Comparison of ENCODE assay signal across 19 cellular contexts in the genomic region with DNA sequence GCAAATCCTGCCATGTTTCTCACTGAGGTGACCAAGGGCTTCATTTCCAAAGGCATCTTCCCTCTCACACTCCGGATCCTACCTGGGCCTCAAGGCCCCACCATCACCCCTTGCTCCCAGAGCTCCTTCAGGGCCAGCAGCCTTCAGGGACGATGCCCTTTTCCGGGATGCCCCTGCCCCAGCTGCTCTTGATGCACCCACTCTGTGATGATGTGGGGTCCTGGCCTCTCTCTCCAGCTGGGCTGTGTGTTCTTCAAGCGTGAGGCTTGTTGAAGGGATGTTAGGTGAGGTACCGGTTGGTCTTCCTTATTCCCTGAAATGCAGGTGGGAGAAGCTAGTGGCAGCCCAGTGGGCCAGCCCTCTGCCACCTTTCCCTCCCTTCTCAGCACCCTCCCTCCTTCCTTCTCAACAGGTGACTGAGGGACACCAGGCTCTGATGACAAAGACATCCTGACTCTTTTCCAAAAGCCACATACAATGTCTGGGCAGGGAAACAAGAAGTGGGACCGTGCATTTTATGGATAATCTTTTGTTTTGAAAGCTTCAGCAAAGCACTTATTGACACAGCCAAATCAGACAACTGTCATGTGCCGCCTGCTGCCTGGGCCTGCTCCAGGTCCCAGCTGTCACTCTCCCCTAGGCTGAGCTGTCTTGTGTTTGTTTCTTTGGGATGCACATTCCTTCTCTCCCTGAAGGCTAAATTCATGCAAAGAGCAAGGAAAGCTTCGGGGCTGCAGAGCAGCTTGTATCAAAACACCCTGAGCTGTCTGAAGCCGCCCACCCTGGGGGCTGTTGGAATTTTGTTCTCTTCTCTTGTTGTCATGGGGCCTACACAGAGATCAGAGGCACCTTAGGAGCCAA. TPM values are rescaled to one million over a fixed set of nuclear protein-coding genes. Genes with fewer than 3 reads are reported as not detected.
DNase-seq lines count a peak whose midpoint lies in the region; ATAC-seq, FAIRE-seq and TF ChIP-seq lines count a peak whose summit lies in the region.
"Had no signal": no experiment of that assay in that cellular context is flagged by ENCODE, and none has a peak within 500 bp of the region (broad histone marks: within the 10 kb centered on the region; RNA-seq: fewer than 3 reads in every experiment).

No MANE protein-coding gene starts in this region.

- no peaks in the 10 kb centered on the region for H4K20me1 ChIP-seq in PC-3 (ENCODE audit: low read length)
- no peaks in the 10 kb centered on the region; the same call in 1 of the 2 replicates for H4K20me1 ChIP-seq in GM23338 (replicated peaks; ENCODE audit: insufficient read depth)
- H4K20me1 ChIP-seq: BLaER1 had no signal

- H3K4me1 Mint-ChIP-seq in GM23338, result peaks cover 8% of the 10 kb centered on the region; the same call in 2 of the 3 replicates

- intact Hi-C loops in PC-3 (cut with micrococcal nuclease), result no loop called here
- intact Hi-C loops in left lung (cut with DNase I), result no loop called here

- no peak overlapping the region for H3K4ac ChIP-seq in neuronal stem cell (ENCODE audit: low read length)

- POLR2A ChIA-PET in PC-3 (lab: Charles Lee; ENCODE audit: unreplicated experiment), result no interaction called here

- H3K36me3 Mint-ChIP-seq in GM23338 (ENCODE audit: low read depth), result no peaks in the 10 kb centered on the region
- H3K36me3 Mint-ChIP-seq: CD8-positive, alpha-beta memory T cell had no signal

- H3K27ac ChIP-seq in PC-3 (ENCODE audit: low read length), result no peak overlapping the region
- H3K27ac ChIP-seq in neuronal stem cell (replicated peaks; ENCODE audit: low read length), result no peak overlapping the region
- no peak overlapping the region for H3K27ac ChIP-seq in GM23338 (ENCODE audit: low read depth)
- no peak overlapping the region for H3K27ac ChIP-seq in left lung
- H3K27ac ChIP-seq: BLaER1, SJSA1 had no signal

- H3K4me3 ChIP-seq in PC-3 (ENCODE audit: low read length), result no peak overlapping the region
- H3K4me3 ChIP-seq in neuronal stem cell (ENCODE audit: low read length in 2 of 2), result no peak overlapping the region
- no peak overlapping the region for H3K4me3 ChIP-seq in GM23338
- H3K4me3 ChIP-seq in left lung, result no peak overlapping the region
- H3K4me3 ChIP-seq: BLaER1, SJSA1 had no signal

- H3K18ac ChIP-seq in neuronal stem cell (ENCODE audit: low read length), result peak overlapping the region; percentile 17

- H3K4me1 ChIP-seq in PC-3 (ENCODE audit: insufficient read depth, low read length) (peaks cover 12% of the 10 kb centered on the region), neuronal stem cell (ENCODE audit: control insufficient read depth in 2 of 2, insufficient read depth in 1 of 2, low read depth in 1 of 2, low read length in 2 of 2) (peaks cover 8% of the 10 kb centered on the region in 2 donors), GM23338 (ENCODE audit: insufficient read depth) (peaks cover 6% of the 10 kb centered on the region; the same call in 1 of the 2 replicates), left lung (no peaks in the 10 kb centered on the region)
- H3K4me1 ChIP-seq: SJSA1 had no signal

- no peak overlapping the region for H3K23ac ChIP-seq in neuronal stem cell (ENCODE audit: low read depth, low read length, poor library complexity)

- CTCF ChIA-PET in PC-3 (lab: Charles Lee), result no interaction called here

- no peak for FAIRE-seq in GM19239 (lab: Jason Lieb, UNC)
- FAIRE-seq: H54 had no signal

- ATAC-seq in PC-3 (no peak), GM23338 (no peak), left lung (no peak)

- no peak overlapping the region for H2AFZ ChIP-seq in PC-3 (ENCODE audit: low read length)
- H2AFZ ChIP-seq in neuronal stem cell (ENCODE audit: low read length), result no peak overlapping the region
- no peak overlapping the region for H2AFZ ChIP-seq in GM23338

- H3K27me3 ChIP-seq in PC-3 (ENCODE audit: low read length) (no peaks in the 10 kb centered on the region), neuronal stem cell (ENCODE audit: control insufficient read depth in 3 of 3, insufficient read depth in 3 of 3, low read depth in 1 of 3, low read length in 3 of 3) (peaks cover 0 to 10% (median 2%) of the 10 kb centered on the region in 3 experiments), GM23338 (ENCODE audit: insufficient read depth) (peaks cover 7% of the 10 kb centered on the region), left lung (peaks cover 0 to 47% of the 10 kb centered on the region in 2 donors)
- H3K27me3 ChIP-seq: BLaER1 had no signal

- no peak overlapping the region for H3K4me3 Mint-ChIP-seq in GM23338
- H3K4me3 Mint-ChIP-seq: CD8-positive, alpha-beta memory T cell had no signal

- H2BK120ac ChIP-seq in neuronal stem cell (ENCODE audit: low read depth, low read length), result no peak overlapping the region

- H4K8ac ChIP-seq in neuronal stem cell (ENCODE audit: low read depth, low read length), result no peak overlapping the region

- H3K9me3 Mint-ChIP-seq in GM23338, result no peaks in the 10 kb centered on the region; the same call in 2 of the 3 replicates
- H3K9me3 Mint-ChIP-seq: CD8-positive, alpha-beta memory T cell had no signal

- H3K9ac ChIP-seq in PC-3 (ENCODE audit: low read length) (no peak overlapping the region), neuronal stem cell (ENCODE audit: low read depth, low read length, poor library complexity) (no peak overlapping the region)
- H3K9ac ChIP-seq: BLaER1 had no signal

- DNase-seq in Ammon's horn (ENCODE audit: low spot score) (peak; percentile 57), ELF-1 (ENCODE audit: low read depth, low spot score) (peak; percentile 92), PC-3 (peak; percentile 17), neuronal stem cell (ENCODE audit: low spot score) (no peak), OCI-M1 (lab: John Stamatoyannopoulos, UW) (no peak), GM19239 (ENCODE audit: insufficient read length, low spot score) (no peak), GM23338 (ENCODE audit: low spot score) (no peak), left lung (no peak)
- DNase-seq: CD8-positive, alpha-beta memory T cell; EL; Karpas-422; NCI-H1417; NCI-H2029 treated with DMSO at 0.1 percent for 48 hours; NCI-H446 treated with DMSO at 0.1 percent for 48 hours; SW 1271 had no signal

- H3K9me3 ChIP-seq in PC-3 (ENCODE audit: low read length) (no peaks in the 10 kb centered on the region), neuronal stem cell (replicated peaks in 1 of 2; ENCODE audit: control insufficient read depth in 2 of 2, insufficient read depth in 1 of 2, low read depth in 1 of 2, low read length in 2 of 2) (peaks cover 0 to 2% of the 10 kb centered on the region in 2 donors), left lung (no peaks in the 10 kb centered on the region)
- H3K9me3 ChIP-seq: BLaER1, SJSA1 had no signal

- no peak overlapping the region for H2BK5ac ChIP-seq in neuronal stem cell (ENCODE audit: low read length)

- no peak overlapping the region for H2AK5ac ChIP-seq in neuronal stem cell (ENCODE audit: low read depth, low read length)

- no peak for TF ChIP-seq CTCF in PC-3 (conservative IDR thresholded peaks at IDR 0.05; ENCODE audit: low read depth, low read length)
- no peak for TF ChIP-seq CTCF in GM23338 (conservative IDR thresholded peaks at IDR 0.05; ENCODE audit: low read depth in 2 of 2)
- no peak for TF ChIP-seq CTCF in left lung (IDR thresholded peaks at IDR 0.05)

- no peak overlapping the region for H3K14ac ChIP-seq in neuronal stem cell (ENCODE audit: low read length)

- H3K36me3 ChIP-seq in PC-3 (ENCODE audit: low read depth, low read length) (no peaks in the 10 kb centered on the region), neuronal stem cell (replicated peaks in 1 of 2; ENCODE audit: control insufficient read depth in 2 of 2, insufficient read depth in 2 of 2, low read length in 2 of 2) (no peaks in the 10 kb centered on the region), GM23338 (ENCODE audit: insufficient read depth) (no peaks in the 10 kb centered on the region), left lung (no peaks in the 10 kb centered on the region)
- H3K36me3 ChIP-seq: BLaER1, SJSA1 had no signal

- H3K79me1 ChIP-seq in neuronal stem cell (ENCODE audit: low read depth, low read length), result no peaks in the 10 kb centered on the region

- no peak overlapping the region for H2BK15ac ChIP-seq in neuronal stem cell (ENCODE audit: low read length)

- H3K4me2 ChIP-seq in PC-3 (ENCODE audit: low read length), result no peak overlapping the region
- H3K4me2 ChIP-seq in neuronal stem cell (ENCODE audit: insufficient read depth, low read length, poor library complexity, severe bottlenecking), result no peak overlapping the region
- H3K4me2 ChIP-seq in GM23338, result no peak overlapping the region
- H3K4me2 ChIP-seq: BLaER1 had no signal

- H3K9me2 ChIP-seq in PC-3 (replicated peaks; ENCODE audit: low read length) (no peaks in the 10 kb centered on the region), GM23338 (ENCODE audit: insufficient read depth) (no peaks in the 10 kb centered on the region)

- H3K27ac Mint-ChIP-seq in GM23338, result no peak overlapping the region

- H3F3A ChIP-seq in PC-3 (ENCODE audit: low read length, unreplicated experiment) (no peaks in the 10 kb centered on the region), GM23338 (replicated peaks; ENCODE audit: low read depth) (0 out of 2 replicates have a peak, but pooled peaks cover 3% of the 10 kb centered on the region)

- no peaks in the 10 kb centered on the region for H3K79me2 ChIP-seq in PC-3 (ENCODE audit: low read length)
- H3K79me2 ChIP-seq in GM23338 (replicated peaks; ENCODE audit: insufficient read depth), result no peaks in the 10 kb centered on the region

- no peak overlapping the region for H2BK12ac ChIP-seq in neuronal stem cell (ENCODE audit: low read length)

- WGBS in neuronal stem cell (ENCODE audit: extremely low coverage in 2 of 2, insufficient read length in 2 of 2, insufficient replicate concordance in 1 of 2), 2 donors, result no CpG with 5 or more reads among the region's 9 CpGs

- peaks cover 25% of the 10 kb centered on the region for H3K27me3 Mint-ChIP-seq in GM23338 (ENCODE audit: insufficient read depth, low read depth, poor library complexity)

- H4K91ac ChIP-seq in neuronal stem cell (ENCODE audit: low read depth, low read length, poor library complexity), result no peak overlapping the region

- BruUV-seq in PC-3 (replicated peaks; lab: Mats Ljungman, UMichigan), result no TSS peak

TF ChIP-seq in GM23338, 12 proteins besides CTCF, POLR2A, EP300 and RAD21 (continues in another document):
- TF ChIP-seq JUNB (IDR thresholded peaks at IDR 0.05; ENCODE audit: unreplicated experiment) (no peak), STAT1 (IDR thresholded peaks at IDR 0.05; ENCODE audit: unreplicated experiment) (no peak)

RNA-seq across cellular contexts. Expression of a gene that starts 18.1 kb away (rescaled TPM):
- total RNA-seq in PC-3 (2014; rRNA removed) (not detected in 2 replicates), left lung (1 to 10 TPM; 1.7 to 1.9 TPM)
- 0.67 TPM for polyA plus RNA-seq in neuronal stem cell (2013, experiment 1 of 2)
- 0.72 TPM for polyA plus RNA-seq in neuronal stem cell (2013, experiment 2 of 2)
- 7.8 and 8.7 TPM in 2 replicates for total RNA-seq in GM23338 (2014; rRNA removed; shearing (Covaris generic))
- polyA plus RNA-seq in GM23338 (2016; fragmentation: Nextera tagmentation; extraction: Ambion mirVana), result 4.3 TPM in 2 replicates
- total RNA-seq: SJSA1 had no signal

RNA-seq across cellular contexts. Expression of a gene that starts 25.5 kb away (rescaled TPM):
- total RNA-seq in PC-3 (2014; rRNA removed), result not detected in 2 replicates
- not detected for polyA plus RNA-seq in neuronal stem cell (2013, experiment 1 of 2)
- not detected for polyA plus RNA-seq in neuronal stem cell (2013, experiment 2 of 2)
- total RNA-seq in GM23338 (2014; rRNA removed; shearing (Covaris generic)), result not detected in 2 replicates
- polyA plus RNA-seq in GM23338 (2016; fragmentation: Nextera tagmentation; extraction: Ambion mirVana), result not detected in 2 replicates
- total RNA-seq in left lung, result not detected
- total RNA-seq: CD8-positive, alpha-beta memory T cell; SJSA1 had no signal
- polyA plus RNA-seq: AG04450; CD8-positive, alpha-beta memory T cell had no signal

Comparison
In these comparisons a context has a peak if more than half of its experiments do, and no peak if none do; other contexts are left out.
1. DNase-seq: peak in Ammon's horn (single experiment), ELF-1 (single experiment) and PC-3 (single experiment); none in neuronal stem cell (single experiment), OCI-M1 (single experiment), GM19239 (single experiment), GM23338 (single experiment) and left lung (0 of 2).